In genomic region chr6:28543671-28544131, GRCh38 we compare ENCODE assay signal across 8 cellular contexts. TPM values are rescaled to one million over a fixed set of nuclear protein-coding genes. Genes with fewer than 3 reads are reported as not detected.
A peak's percentile ranks its signal among the peaks of the same experiment; 100 is the strongest.
DNase-seq lines count a peak whose midpoint lies in the region; ATAC-seq, FAIRE-seq and TF ChIP-seq lines count a peak whose summit lies in the region.

No MANE protein-coding gene starts in this region.

- TF ChIP-seq CTCF in progenitor cell of endocrine pancreas (IDR thresholded peaks at IDR 0.05; ENCODE audit: unreplicated experiment): no peak

- no peaks in the 10 kb centered on the region for H3K27me3 Mint-ChIP-seq in progenitor cell of endocrine pancreas

- peaks cover 16% of the 10 kb centered on the region for H3K4me1 Mint-ChIP-seq in progenitor cell of endocrine pancreas (ENCODE audit: low read depth)

- H3K9me3 Mint-ChIP-seq in progenitor cell of endocrine pancreas (ENCODE audit: low read depth): no peaks in the 10 kb centered on the region

- no peak for ATAC-seq in GM19395 (IDR thresholded peaks at IDR 0.05; ENCODE audit: unreplicated experiment)

- H3K27ac Mint-ChIP-seq in progenitor cell of endocrine pancreas: peak overlapping the region; percentile 93

- peaks cover 1% of the 10 kb centered on the region for H3K36me3 Mint-ChIP-seq in progenitor cell of endocrine pancreas (ENCODE audit: insufficient read depth)

- H3K4me3 Mint-ChIP-seq in progenitor cell of endocrine pancreas (ENCODE audit: low read depth): peak overlapping the region; percentile 76

- DNase-seq in GM19239 (ENCODE audit: insufficient read length, low spot score): no peak
- peak; percentile 6 for DNase-seq in RPMI7951 (ENCODE audit: low read depth)
- DNase-seq in dermis blood vessel endothelial cell: peak; percentile 9
- DNase-seq in progenitor cell of endocrine pancreas (ENCODE audit: low spot score, unreplicated experiment): no peak
- DNase-seq in HK-2 (ENCODE audit: unreplicated experiment): no peak
- no peak for DNase-seq in occipital lobe (lab: John Stamatoyannopoulos, UW)
- DNase-seq in NCI-H2171 (lab: John Stamatoyannopoulos, UW): no peak

- FAIRE-seq in GM19239 (lab: Jason Lieb, UNC): peak; percentile 18

RNA-seq across cellular contexts. Expression of gene GPX5, which starts 18.0 kb away (rescaled TPM):
- not detected in 2 replicates for total RNA-seq in RPMI7951 (2014; rRNA removed; shearing (Covaris generic))
- total RNA-seq in dermis blood vessel endothelial cell (not detected in 2 replicates), progenitor cell of endocrine pancreas (not detected in 2 replicates), occipital lobe (not detected)

RNA-seq across cellular contexts. Expression of gene GPX6, which starts 28.1 kb away (rescaled TPM):
- total RNA-seq in RPMI7951 (2014; rRNA removed; shearing (Covaris generic)): not detected in 2 replicates
- total RNA-seq in dermis blood vessel endothelial cell (not detected in 2 replicates), progenitor cell of endocrine pancreas (not detected in 2 replicates), occipital lobe (not detected)

Comparison
In these comparisons a context has a peak if more than half of its experiments do, and no peak if none do; other contexts are left out.
1. DNase-seq: peak in RPMI7951 (single experiment) and dermis blood vessel endothelial cell (single experiment); none in GM19239 (single experiment), progenitor cell of endocrine pancreas (single experiment), HK-2 (single experiment), occipital lobe (single experiment) and NCI-H2171 (single experiment).